ENCODE assay signal across 8 cellular contexts in genomic region chr5:32329395-32329834, GRCh38. TPM values are rescaled to one million over a fixed set of nuclear protein-coding genes. Genes with fewer than 3 reads are reported as not detected.
A peak's percentile ranks its signal among the peaks of the same experiment; 100 is the strongest.
DNase-seq lines count a peak whose midpoint lies in the region; ATAC-seq and TF ChIP-seq lines count a peak whose summit lies in the region.

No MANE protein-coding gene starts in this region.

- intact Hi-C loops in IMR-90 (cut with micrococcal nuclease): loop anchor here (1.0 to 5.0 kb wide), 3 partner anchors 97 to 747 kb away; partner anchors contain the start of gene GOLPH3
- intact Hi-C loops in left ventricle myocardium inferior (cut with micrococcal nuclease): loop anchor here (5.0 kb wide), 1 partner anchor 97 kb away; no protein-coding TSS in a partner anchor
- intact Hi-C loops in sigmoid colon (cut with DNase I): loop anchor here (5.0 kb wide), 1 partner anchor 97 kb away; no protein-coding TSS in a partner anchor

- no peak overlapping the region for H2AK9ac ChIP-seq in IMR-90 (replicated peaks; ENCODE audit: low read depth, low read length, poor library complexity)

- H2BK15ac ChIP-seq in IMR-90 (ENCODE audit: low read depth, low read length): no peak overlapping the region

- no peaks in the 10 kb centered on the region for H3K9me1 ChIP-seq in IMR-90 (ENCODE audit: insufficient read depth, low read length)

- no peak overlapping the region for H2AK5ac ChIP-seq in IMR-90 (ENCODE audit: low read depth, low read length)

- H4K5ac ChIP-seq in IMR-90 (ENCODE audit: low read depth, low read length): no peak overlapping the region

- H3K27me3 ChIP-seq in DND-41 (ENCODE audit: insufficient read depth, low read length, poor library complexity) (no peaks in the 10 kb centered on the region), IMR-90 (ENCODE audit: control insufficient read depth, insufficient read depth, low read length) (no peaks in the 10 kb centered on the region), adipocyte (replicated peaks; ENCODE audit: control insufficient read depth, insufficient read depth, low read length) (no peaks in the 10 kb centered on the region), left ventricle myocardium inferior (ENCODE audit: low read depth) (no peaks in the 10 kb centered on the region), sigmoid colon (no peaks in the 10 kb centered on the region)

- DNase-seq in DND-41 (peak; percentile 23), IMR-90 (peak; percentile 60), SK-N-DZ (ENCODE audit: low spot score) (peak; percentile 67), adipocyte (ENCODE audit: low read depth) (peak; percentile 83), left ventricle myocardium inferior (peak; percentile 47), sigmoid colon (peak; percentile 79)

- no peaks in the 10 kb centered on the region for H4K20me1 ChIP-seq in DND-41 (ENCODE audit: insufficient read depth, low read length)
- no peaks in the 10 kb centered on the region for H4K20me1 ChIP-seq in IMR-90 (ENCODE audit: insufficient read depth, low read length)

- no peak overlapping the region for H2AFZ ChIP-seq in DND-41 (ENCODE audit: low read depth, low read length)
- peak overlapping the region; percentile 3 for H2AFZ ChIP-seq in IMR-90 (replicated peaks; ENCODE audit: low read length, poor library complexity)

- H3K23ac ChIP-seq in IMR-90 (ENCODE audit: low read depth, low read length): no peak overlapping the region

- no peak overlapping the region for H3K14ac ChIP-seq in IMR-90 (replicated peaks; ENCODE audit: low read depth, low read length)

- dilution Hi-C loops in IMR-90 (cut with HindIII; ENCODE audit: low sequenced_read_pairs, unreplicated experiment): no loop called here

- 100% methylated on average over 1 of the region's 10 CpGs; no CpG with 5 or more reads in 1 of the 2 experiments for WGBS in IMR-90 (ENCODE audit: extremely low coverage in 2 of 2, insufficient read length in 1 of 2), 2 experiments
- WGBS in sigmoid colon, 2 donors: 19 to 36% methylated on average over 10 of the region's 10 CpGs

- H3K79me2 ChIP-seq in DND-41 (ENCODE audit: insufficient read depth, low read length): no peaks in the 10 kb centered on the region

- H2BK5ac ChIP-seq in IMR-90 (ENCODE audit: low read depth, low read length, poor library complexity, severe bottlenecking): no peak overlapping the region

- no peak overlapping the region for H2BK20ac ChIP-seq in IMR-90 (ENCODE audit: low read depth, low read length)

- no peak overlapping the region for H2BK120ac ChIP-seq in IMR-90 (ENCODE audit: low read depth, low read length)

- peak; percentile 82 for TF ChIP-seq RAD21 in IMR-90 (IDR thresholded peaks at IDR 0.05; ENCODE audit: low read length)

- H3K4me1 ChIP-seq in DND-41 (ENCODE audit: insufficient read depth, low read length) (no peaks in the 10 kb centered on the region), IMR-90 (ENCODE audit: control insufficient read depth, insufficient read depth, low read length) (peaks cover 5% of the 10 kb centered on the region; the same call in 1 of the 2 replicates), adipocyte (ENCODE audit: control insufficient read depth, insufficient read depth, low read length) (no peaks in the 10 kb centered on the region), left ventricle myocardium inferior (peaks cover 12% of the 10 kb centered on the region), sigmoid colon (peaks cover 0 to 16% (median 10%) of the 10 kb centered on the region in 4 donors)

- H3K56ac ChIP-seq in IMR-90 (ENCODE audit: extremely low read depth, insufficient read depth, low read length): no peak overlapping the region

- H3K27ac ChIP-seq in DND-41 (ENCODE audit: low read length) (no peak overlapping the region), IMR-90 (ENCODE audit: insufficient read depth, low read length) (no peak overlapping the region), left ventricle myocardium inferior (replicated peaks) (no peak overlapping the region), sigmoid colon (peak overlapping the region in 1 of 4 donors; percentile 32)

- H4K8ac ChIP-seq in IMR-90 (ENCODE audit: low read depth in 2 of 2, low read length in 2 of 2): no peak overlapping the region

- TF ChIP-seq CTCF in DND-41 (IDR thresholded peaks at IDR 0.05; ENCODE audit: borderline replicate concordance, extremely low read depth, low read length, poor library complexity, severe bottlenecking): peak; percentile 56
- TF ChIP-seq CTCF in IMR-90 (conservative IDR thresholded peaks at IDR 0.05; ENCODE audit: low read depth, low read length): peak; percentile 71
- peak; percentile 82 for TF ChIP-seq CTCF in left ventricle myocardium inferior (IDR thresholded peaks at IDR 0.05; ENCODE audit: borderline replicate concordance)
- TF ChIP-seq CTCF in sigmoid colon (IDR thresholded peaks at IDR 0.05): peak in 3 of 4 experiments; percentile 44 to 65 (median 48)

- CTCF ChIA-PET in IMR-90 (lab: Yijun Ruan, JAX): interaction anchor here (0.5 to 1.8 kb wide), 7 partner anchors 10 to 859 kb away, joined by 3 to 25 read pairs (median 3); no protein-coding TSS in a partner anchor

- H3K79me1 ChIP-seq in IMR-90 (ENCODE audit: low read depth in 1 of 2, low read length in 2 of 2): no peaks in the 10 kb centered on the region

- TF ChIP-seq POLR2A in IMR-90 (IDR thresholded peaks at IDR 0.05; ENCODE audit: low read depth, low read length) (no peak), sigmoid colon (IDR thresholded peaks at IDR 0.05) (no peak)

- no peak overlapping the region for H3K18ac ChIP-seq in IMR-90 (ENCODE audit: low read depth, low read length)

- H3K9me3 ChIP-seq in DND-41 (ENCODE audit: insufficient read depth, low read length, severe bottlenecking) (no peaks in the 10 kb centered on the region), IMR-90 (ENCODE audit: control insufficient read depth, insufficient read depth, low read length) (no peaks in the 10 kb centered on the region), adipocyte (ENCODE audit: control insufficient read depth, low read length) (no peaks in the 10 kb centered on the region), left ventricle myocardium inferior (replicated peaks) (no peaks in the 10 kb centered on the region), sigmoid colon (no peaks in the 10 kb centered on the region)

- no peak for TF ChIP-seq EP300 in sigmoid colon (IDR thresholded peaks at IDR 0.05)

- H4K91ac ChIP-seq in IMR-90 (ENCODE audit: insufficient read depth, low read depth, low read length): no peak overlapping the region

- POLR2A ChIA-PET in IMR-90 (lab: Charles Lee; ENCODE audit: unreplicated experiment): no interaction called here

- H3K4ac ChIP-seq in IMR-90 (ENCODE audit: low read depth, low read length): no peak overlapping the region

- ATAC-seq in DND-41 (ENCODE audit: insufficient read depth, low read depth) (peak; percentile 57; the same call in 2 of the 3 replicates), GM21381 (IDR thresholded peaks at IDR 0.05; ENCODE audit: unreplicated experiment) (peak; percentile 75), IMR-90 (ENCODE audit: low read depth) (peak; percentile 95), GM21526 (IDR thresholded peaks at IDR 0.05; ENCODE audit: low FRiP score, unreplicated experiment) (no peak)

- BruUV-seq in IMR-90 (replicated peaks; lab: Mats Ljungman, UMichigan): no TSS peak

- H3K36me3 ChIP-seq in DND-41 (ENCODE audit: insufficient read depth, low read length) (no peaks in the 10 kb centered on the region), IMR-90 (ENCODE audit: control insufficient read depth, insufficient read depth, low read length) (no peaks in the 10 kb centered on the region), adipocyte (ENCODE audit: control insufficient read depth, insufficient read depth, low read length, severe bottlenecking) (no peaks in the 10 kb centered on the region), left ventricle myocardium inferior (no peaks in the 10 kb centered on the region), sigmoid colon (no peaks in the 10 kb centered on the region)

- H3K4me3 ChIP-seq in DND-41 (ENCODE audit: low read depth in 1 of 2, low read length in 2 of 2) (no peak overlapping the region), IMR-90 (ENCODE audit: insufficient read depth, low read depth, low read length) (no peak overlapping the region), adipocyte (ENCODE audit: low read length) (no peak overlapping the region), left ventricle myocardium inferior (no peak overlapping the region), sigmoid colon (no peak overlapping the region)

- H3K9ac ChIP-seq in DND-41 (ENCODE audit: low read depth, low read length): no peak overlapping the region
- H3K9ac ChIP-seq in IMR-90 (ENCODE audit: low read depth, low read length): no peak overlapping the region
- no peak overlapping the region for H3K9ac ChIP-seq in adipocyte (ENCODE audit: low read length)

- H3K4me2 ChIP-seq in DND-41 (ENCODE audit: insufficient read depth, low read length) (no peak overlapping the region), IMR-90 (ENCODE audit: low read depth, low read length) (no peak overlapping the region)

- in situ Hi-C loops in IMR-90 (cut with MboI; ENCODE audit: low sequenced_read_pairs): no loop called here

TF ChIP-seq in IMR-90, 13 proteins besides CTCF, POLR2A, EP300 and RAD21 (continues in another document):
- TF ChIP-seq RCOR1 (IDR thresholded peaks at IDR 0.05; ENCODE audit: insufficient replicate concordance, low read length) (no peak), FOS (IDR thresholded peaks at IDR 0.05; ENCODE audit: low read depth, low read length) (no peak), MXI1 (IDR thresholded peaks at IDR 0.05; ENCODE audit: borderline replicate concordance, low read depth, low read length) (no peak), SMC3 (IDR thresholded peaks at IDR 0.05; ENCODE audit: low read depth, low read length) (peak; percentile 73), MAZ (IDR thresholded peaks at IDR 0.05; ENCODE audit: borderline replicate concordance, low read depth, low read length) (no peak)
- TF ChIP-seq, protein P1, sequence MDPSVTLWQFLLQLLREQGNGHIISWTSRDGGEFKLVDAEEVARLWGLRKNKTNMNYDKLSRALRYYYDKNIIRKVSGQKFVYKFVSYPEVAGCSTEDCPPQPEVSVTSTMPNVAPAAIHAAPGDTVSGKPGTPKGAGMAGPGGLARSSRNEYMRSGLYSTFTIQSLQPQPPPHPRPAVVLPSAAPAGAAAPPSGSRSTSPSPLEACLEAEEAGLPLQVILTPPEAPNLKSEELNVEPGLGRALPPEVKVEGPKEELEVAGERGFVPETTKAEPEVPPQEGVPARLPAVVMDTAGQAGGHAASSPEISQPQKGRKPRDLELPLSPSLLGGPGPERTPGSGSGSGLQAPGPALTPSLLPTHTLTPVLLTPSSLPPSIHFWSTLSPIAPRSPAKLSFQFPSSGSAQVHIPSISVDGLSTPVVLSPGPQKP (IDR thresholded peaks at IDR 0.05; ENCODE audit: borderline replicate concordance, low read depth, low read length): no peak

RNA-seq across cellular contexts. Expression of gene MTMR12, which starts 16.7 kb away (rescaled TPM):
- 20.3 and 21.3 TPM in 2 replicates for total RNA-seq in IMR-90 (2012; rRNA removed)
- 10.2 and 11.1 TPM in 2 replicates for polyA plus RNA-seq in IMR-90 (2012; rRNA removed)
- 4.4 and 5.4 TPM in 2 replicates for polyA plus RNA-seq in IMR-90 (2012; cell fraction: cytosol; rRNA removed)
- polyA plus RNA-seq in IMR-90 (2012; cell fraction: nucleus; rRNA removed; ENCODE audit: low replicate concordance): 4.1 and 12.2 TPM in 2 replicates
- polyA plus RNA-seq in SK-N-DZ (2014; cell fraction: cytosol; rRNA removed): 8.0 and 8.4 TPM in 2 replicates
- polyA plus RNA-seq in SK-N-DZ (2014; cell fraction: nucleus; rRNA removed): 5.8 and 10.5 TPM in 2 replicates
- total RNA-seq in left ventricle myocardium inferior: 13.8 TPM
- 10 to 100 TPM; 26.7 to 49.9 (median 36.0) TPM for total RNA-seq in sigmoid colon
- polyA plus RNA-seq in sigmoid colon: 10 to 100 TPM in 1 of 3 donors, 1 to 10 TPM in 2; 6.5 to 11.5 (median 8.4) TPM

Comparison
In these comparisons a context has a peak if more than half of its experiments do, and no peak if none do; other contexts are left out.
1. DNase-seq: peak in every context shown above with its lines; median percentile 83 in adipocyte; 79 in sigmoid colon; 67 in SK-N-DZ; 60 in IMR-90; 47 in left ventricle myocardium inferior; 23 in DND-41.